14 cellular contexts compared by ENCODE assay signal in genomic region chr7:121313220-121313792, GRCh38. TPM values are rescaled to one million over a fixed set of nuclear protein-coding genes. Genes with fewer than 3 reads are reported as not detected.
A peak's percentile ranks its signal among the peaks of the same experiment; 100 is the strongest.
DNase-seq lines count a peak whose midpoint lies in the region; ATAC-seq, FAIRE-seq and TF ChIP-seq lines count a peak whose summit lies in the region.
"Had no signal": no experiment of that assay in that cellular context is flagged by ENCODE, and none has a peak within 500 bp of the region (broad histone marks: within the 10 kb centered on the region; RNA-seq: fewer than 3 reads in every experiment).

No MANE protein-coding gene starts in this region.

- intact Hi-C loops in activated B cell treated with CpG ODN at 0.5 μM for 24 hours (cut with micrococcal nuclease) = loop anchor here (2.0 kb wide), 1 partner anchor 27 kb away; no protein-coding TSS in a partner anchor
- intact Hi-C loops in HepG2 (cut with micrococcal nuclease; ENCODE audit: unreplicated experiment) = no loop called here

- CTCF ChIA-PET in activated B cell treated with CpG ODN at 0.5 μM for 24 hours (lab: Charles Lee) (interaction anchor here (0.7 to 1.0 kb wide), 2 partner anchors 17 to 144 kb away, joined by 3 read pairs; no protein-coding TSS in a partner anchor), HepG2 (lab: Yijun Ruan, JAX; ENCODE audit: low intra/inter-chr PET ratio, low total read pairs) (no interaction called here)

- peak overlapping the region; percentile 9 for H3K4me3 Mint-ChIP-seq in activated B cell treated with CpG ODN at 0.5 μM for 24 hours
- H3K4me3 Mint-ChIP-seq in nephron progenitor cell = no peak overlapping the region
- H3K4me3 Mint-ChIP-seq in immature natural killer cell = no peak overlapping the region
- H3K4me3 Mint-ChIP-seq: activated CD4-positive, alpha-beta T cell treated with anti-CD3 and anti-CD28 coated beads for 36 hours; activated T-helper 17 cell treated with anti-CD3 and anti-CD28 coated beads, Interleukin-2, amount 50 U/mL, for 72 hours; CD8-positive, alpha-beta T cell had no signal

- H3K27ac Mint-ChIP-seq in activated B cell treated with CpG ODN at 0.5 μM for 24 hours (peak overlapping the region; percentile 84), nephron progenitor cell (peak overlapping the region; percentile 80), immature natural killer cell (no peak overlapping the region)
- H3K27ac Mint-ChIP-seq: activated CD4-positive, alpha-beta T cell treated with anti-CD3 and anti-CD28 coated beads for 36 hours; activated T-helper 17 cell treated with anti-CD3 and anti-CD28 coated beads, Interleukin-2, amount 50 U/mL, for 72 hours; CD8-positive, alpha-beta T cell had no signal

- no peaks in the 10 kb centered on the region for H4K20me1 ChIP-seq in HepG2 (ENCODE audit: insufficient read depth, low read length)

- H3K36me3 Mint-ChIP-seq in activated B cell treated with CpG ODN at 0.5 μM for 24 hours (ENCODE audit: low read depth) (peaks cover 24% of the 10 kb centered on the region), nephron progenitor cell (ENCODE audit: low read depth) (no peaks in the 10 kb centered on the region), immature natural killer cell (no peaks in the 10 kb centered on the region)
- H3K36me3 Mint-ChIP-seq: CD8-positive, alpha-beta T cell had no signal

- H3K4me1 ChIP-seq in HepG2 (ENCODE audit: insufficient read depth, low read length) = no peaks in the 10 kb centered on the region

- no peak for TF ChIP-seq EP300 in HepG2 (IDR thresholded peaks at IDR 0.05; ENCODE audit: low read depth in 2 of 2, low read length in 2 of 2)
- no peak for TF ChIP-seq EP300 in HepG2 (CRISPR knock-in tag; IDR thresholded peaks at IDR 0.05; ENCODE audit: borderline replicate concordance)

- TF ChIP-seq CTCF in activated B cell treated with CpG ODN at 0.5 μM for 24 hours (IDR thresholded peaks at IDR 0.05) = no peak
- TF ChIP-seq CTCF in nephron progenitor cell (IDR thresholded peaks at IDR 0.05) = no peak
- no peak for TF ChIP-seq CTCF in HepG2 (CRISPR knock-in tag; IDR thresholded peaks at IDR 0.05)

- H3K4me3 ChIP-seq in HepG2 (replicated peaks in 1 of 3; ENCODE audit: insufficient read depth in 1 of 3, low read depth in 2 of 3, low read length in 3 of 3) = no peak overlapping the region

- ATAC-seq in HG02840 (IDR thresholded peaks at IDR 0.05; ENCODE audit: low FRiP score, unreplicated experiment) = peak; percentile 6
- ATAC-seq in activated B cell treated with CpG ODN at 0.5 μM for 24 hours (ENCODE audit: low read depth) = peak; percentile 13
- no peak for ATAC-seq in HepG2
- ATAC-seq: activated CD4-positive, alpha-beta T cell treated with anti-CD3 and anti-CD28 coated beads for 36 hours; activated T-helper 17 cell treated with anti-CD3 and anti-CD28 coated beads, Interleukin-2, amount 50 U/mL, for 72 hours; CD8-positive, alpha-beta T cell had no signal

- peaks cover 0 to 5% of the 10 kb centered on the region in 2 experiments; a peak in 1 of 5 replicates for H3K27me3 ChIP-seq in HepG2 (ENCODE audit: control insufficient read depth in 1 of 2, insufficient read depth in 2 of 2, low read length in 2 of 2)

- no peak for FAIRE-seq in HepG2 (lab: Jason Lieb, UNC)

- in situ Hi-C loops in HepG2 (cut with HindIII; ENCODE audit: extremely low pct_ligation_motif_present, low pct_unique_long_range_greater_than_20kb) = no loop called here

- WGBS in HepG2 (ENCODE audit: low lambda C conversion rate) = 0% methylated on average over 3 of the region's 3 CpGs

- H3K27me3 Mint-ChIP-seq in activated B cell treated with CpG ODN at 0.5 μM for 24 hours = no peaks in the 10 kb centered on the region
- H3K27me3 Mint-ChIP-seq in nephron progenitor cell (ENCODE audit: low read depth, poor library complexity) = peaks cover 14% of the 10 kb centered on the region
- H3K27me3 Mint-ChIP-seq in immature natural killer cell (ENCODE audit: low read depth in 3 of 3) = peaks cover 2 to 14% (median 4%) of the 10 kb centered on the region in 3 donors

- H3K36me3 ChIP-seq in HepG2 (replicated peaks in 1 of 2; ENCODE audit: control insufficient read depth in 1 of 2, insufficient read depth in 2 of 2, low read length in 2 of 2) = no peaks in the 10 kb centered on the region

- BruUV-seq in HepG2 (replicated peaks; lab: Mats Ljungman, UMichigan) = no TSS peak

- H3K79me2 ChIP-seq in HepG2 (ENCODE audit: insufficient read depth, low read length) = no peaks in the 10 kb centered on the region

- no peaks in the 10 kb centered on the region for H3K9me3 ChIP-seq in HepG2 (ENCODE audit: low read length)

- no peak overlapping the region for H3K27ac ChIP-seq in HepG2 (ENCODE audit: extremely low read length, insufficient read depth, low read length)

- TF ChIP-seq POLR2A in HepG2 (IDR thresholded peaks at IDR 0.05; ENCODE audit: insufficient read depth in 1 of 2, low read depth in 2 of 2, low read length in 2 of 2) = no peak

- DNase-seq in EH (ENCODE audit: low read depth) (peak; percentile 51), activated B cell treated with CpG ODN at 0.5 μM for 24 hours (no peak), nephron progenitor cell (no peak), NOMO-1 treated with DMSO at 0.1 percent for 48 hours (lab: John Stamatoyannopoulos, UW; ENCODE audit: unreplicated experiment) (no peak), HepG2 (ENCODE audit: low spot score) (no peak), immature natural killer cell (no peak)
- no peak for DNase-seq in activated CD4-positive, alpha-beta T cell treated with anti-CD3 and anti-CD28 coated beads for 48 hours
- DNase-seq: activated CD4-positive, alpha-beta T cell treated with anti-CD3 and anti-CD28 coated beads for 36 hours; CD8-positive, alpha-beta T cell; stimulated activated CD4-positive, alpha-beta T cell treated with anti-CD3 and anti-CD28 coated beads, Interleukin-2, amount 100 ng/mL, for 48 hours had no signal

- POLR2A ChIA-PET in activated B cell treated with CpG ODN at 0.5 μM for 24 hours (lab: Charles Lee) = interaction anchor here (1.0 to 2.6 kb wide), 3 partner anchors 9 to 17 kb away, joined by 3 to 14 read pairs (median 4); no protein-coding TSS in a partner anchor
- POLR2A ChIA-PET in HepG2 (lab: Yijun Ruan, JAX) = no interaction called here

- TF ChIP-seq RAD21 in HepG2 (CRISPR knock-in tag; IDR thresholded peaks at IDR 0.05) = no peak

- H3K9me3 Mint-ChIP-seq in activated B cell treated with CpG ODN at 0.5 μM for 24 hours (peaks cover 2% of the 10 kb centered on the region), nephron progenitor cell (peaks cover 23% of the 10 kb centered on the region), immature natural killer cell (peaks cover 0 to 4% (median 0%) of the 10 kb centered on the region in 6 donors)
- H3K9me3 Mint-ChIP-seq: activated T-helper 17 cell treated with anti-CD3 and anti-CD28 coated beads, Interleukin-2, amount 50 U/mL, for 72 hours; CD8-positive, alpha-beta T cell had no signal

- no peak overlapping the region for H2AFZ ChIP-seq in HepG2 (ENCODE audit: low read length)

- H3K4me1 Mint-ChIP-seq in activated B cell treated with CpG ODN at 0.5 μM for 24 hours (peaks cover 50% of the 10 kb centered on the region), nephron progenitor cell (peaks cover 20% of the 10 kb centered on the region), immature natural killer cell (no peaks in the 10 kb centered on the region)
- H3K4me1 Mint-ChIP-seq: activated CD4-positive, alpha-beta T cell treated with anti-CD3 and anti-CD28 coated beads for 36 hours; activated T-helper 17 cell treated with anti-CD3 and anti-CD28 coated beads, Interleukin-2, amount 50 U/mL, for 72 hours had no signal

- H3K4me2 ChIP-seq in HepG2 (ENCODE audit: low read depth, low read length) = no peak overlapping the region

- no peak overlapping the region for H3K9ac ChIP-seq in HepG2 (ENCODE audit: insufficient read depth, low read depth, low read length)

TF ChIP-seq in HepG2, 621 proteins besides CTCF, POLR2A, EP300 and RAD21 (continues in another document):
- TF ChIP-seq PITX1 (CRISPR knock-in tag; IDR thresholded peaks at IDR 0.05) (no peak), ZBTB20 (CRISPR knock-in tag; IDR thresholded peaks at IDR 0.05; ENCODE audit: borderline replicate concordance, low read depth) (no peak), EEA1 (CRISPR knock-in tag; IDR thresholded peaks at IDR 0.05; ENCODE audit: borderline replicate concordance) (no peak), ZNF468 (CRISPR knock-in tag; IDR thresholded peaks at IDR 0.05) (no peak), ZNF460 (CRISPR knock-in tag; IDR thresholded peaks at IDR 0.05; ENCODE audit: borderline replicate concordance) (no peak), REXO4 (CRISPR knock-in tag; IDR thresholded peaks at IDR 0.05; ENCODE audit: borderline replicate concordance) (no peak), EZH2 (conservative IDR thresholded peaks at IDR 0.05; ENCODE audit: low read depth, low read length) (no peak)

RNA-seq across cellular contexts. Expression of gene WNT16, which starts 15.5 kb away (rescaled TPM):
- total RNA-seq in activated B cell treated with CpG ODN at 0.5 μM for 24 hours = 4.9 and 6.7 TPM in 2 replicates
- not detected in 2 replicates for total RNA-seq in HepG2 (2016; rRNA removed; fragmentation: Illumina TruSeq; extraction: Trizol)
- not detected in 2 replicates for total RNA-seq in HepG2 (2016; cell fraction: cytosol; rRNA removed; fragmentation: Illumina TruSeq; extraction: Trizol; ENCODE audit: low read depth)
- total RNA-seq in HepG2 (2016; cell fraction: insoluble cytoplasmic fraction; rRNA removed; fragmentation: Illumina TruSeq; extraction: Trizol) = not detected in 2 replicates
- not detected in 2 replicates for total RNA-seq in HepG2 (2016; cell fraction: membrane; rRNA removed; fragmentation: Illumina TruSeq; extraction: Trizol)
- not detected in 2 replicates for total RNA-seq in HepG2 (2016; cell fraction: nucleus; rRNA removed; fragmentation: Illumina TruSeq; extraction: Trizol)
- polyA plus RNA-seq in HepG2 (2011; rRNA removed) = not detected in 2 replicates
- not detected in 2 replicates for polyA plus RNA-seq in HepG2 (2011; cell fraction: cytosol; rRNA removed)
- not detected in 2 replicates for polyA plus RNA-seq in HepG2 (2011; cell fraction: nucleus; rRNA removed)
- not detected in 2 replicates for polyA plus RNA-seq in HepG2 (2012)
- not detected in 2 replicates for polyA plus RNA-seq in HepG2 (2016; cell fraction: cytosol; fragmentation: Illumina TruSeq; extraction: Trizol; ENCODE audit: low read depth)
- polyA plus RNA-seq in HepG2 (2016; cell fraction: insoluble cytoplasmic fraction; fragmentation: Illumina TruSeq; extraction: Trizol; ENCODE audit: low read depth) = not detected in 2 replicates
- not detected in 2 replicates for polyA plus RNA-seq in HepG2 (2016; cell fraction: membrane; fragmentation: Illumina TruSeq; extraction: Trizol; ENCODE audit: low read depth)
- polyA plus RNA-seq in HepG2 (2016; cell fraction: nucleus; fragmentation: Illumina TruSeq; extraction: Trizol; ENCODE audit: insufficient read depth, low read depth) = not detected in 2 replicates
- not detected in 2 replicates for polyA minus RNA-seq in HepG2 (2011; rRNA and poly(A)+ RNA removed; ENCODE audit: low replicate concordance)
- not detected in 2 replicates for polyA minus RNA-seq in HepG2 (2011; cell fraction: cytosol; rRNA and poly(A)+ RNA removed)
- not detected in 2 replicates for polyA minus RNA-seq in HepG2 (2011; cell fraction: nucleus; rRNA and poly(A)+ RNA removed)
- polyA plus RNA-seq in immature natural killer cell = not detected
- total RNA-seq: activated CD4-positive, alpha-beta T cell treated with anti-CD3 and anti-CD28 coated beads for 36 hours; activated T-helper 17 cell treated with anti-CD3 and anti-CD28 coated beads, Interleukin-2, amount 50 U/mL, for 72 hours; CD8-positive, alpha-beta T cell; kidney epithelial cell; SK-MEL-5 had no signal

Comparison
In these comparisons a context has a peak if more than half of its experiments do, and no peak if none do; other contexts are left out.
1. H3K27ac Mint-ChIP-seq: peak in activated B cell treated with CpG ODN at 0.5 μM for 24 hours (single experiment) and nephron progenitor cell (single experiment); none in immature natural killer cell (0 of 6).